In the genomic region with DNA sequence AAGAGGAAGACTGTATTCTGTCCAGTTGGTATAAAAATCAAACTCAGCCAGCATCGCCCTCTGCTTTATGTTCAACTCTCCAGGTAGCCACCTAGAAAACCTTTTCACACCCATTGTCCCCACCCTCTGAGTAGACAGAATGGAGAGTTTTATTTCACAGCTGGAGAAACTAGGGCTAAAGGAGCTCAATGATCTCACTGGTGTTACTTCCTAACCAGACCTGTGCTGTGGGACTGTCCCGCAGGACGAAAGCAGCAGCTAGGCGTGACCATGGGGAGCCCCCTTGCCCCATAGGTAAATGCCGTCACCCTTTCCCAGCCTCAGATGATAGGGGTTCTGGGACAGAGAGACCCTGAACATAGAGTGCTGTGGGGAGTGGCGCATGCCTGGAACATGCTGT, we compare ENCODE assay signal across 24 cellular contexts.
DNase-seq lines count a peak whose midpoint lies in the region; ATAC-seq and TF ChIP-seq lines count a peak whose summit lies in the region.
"Had no signal": no experiment of that assay in that cellular context is flagged by ENCODE, and none has a peak within 500 bp of the region (broad histone marks: within the 10 kb centered on the region; RNA-seq: fewer than 3 reads in every experiment).

No MANE protein-coding gene starts in this region.

- H3K9me3 Mint-ChIP-seq in activated T-helper 17 cell treated with anti-CD3 and anti-CD28 coated beads, Interleukin-2, amount 50 U/mL, for 72 hours: no peaks in the 10 kb centered on the region
- H3K9me3 Mint-ChIP-seq: activated T-helper 1 cell treated with anti-CD3 and anti-CD28 coated beads, Interleukin-12 subunit alpha, Interleukin-12 subunit beta, Interleukin-2, Interleukin-4 antibody, amounts not matched to agents 30 ng/mL and 10 ng/mL and 1 ng/mL, durations not matched to agents 14 hours and 24 hours and 36 hours; effector memory CD8-positive, alpha-beta T cell had no signal

- H3K36me3 Mint-ChIP-seq in T-helper 17 cell (ENCODE audit: low read depth): no peaks in the 10 kb centered on the region
- H3K36me3 Mint-ChIP-seq in activated T-helper 17 cell treated with anti-CD3 and anti-CD28 coated beads, Interleukin-2, amount 50 U/mL, for 72 hours (ENCODE audit: low read depth): no peaks in the 10 kb centered on the region

- H3K27ac Mint-ChIP-seq in T-helper 17 cell: peak overlapping the region; percentile 9
- no peak overlapping the region for H3K27ac Mint-ChIP-seq in activated T-helper 17 cell treated with anti-CD3 and anti-CD28 coated beads, Interleukin-2, amount 50 U/mL, for 72 hours
- H3K27ac Mint-ChIP-seq: activated CD8-positive, alpha-beta T cell treated with anti-CD3 and anti-CD28 coated beads, Interleukin-2, amount 10 ng/mL, durations not matched to agents 7 days and 5 days; activated T-helper 1 cell treated with anti-CD3 and anti-CD28 coated beads, Interleukin-12 subunit alpha, Interleukin-12 subunit beta, Interleukin-2, Interleukin-4 antibody, amounts not matched to agents 30 ng/mL and 10 ng/mL and 1 ng/mL, durations not matched to agents 14 hours and 24 hours and 36 hours had no signal

- ATAC-seq in GM19452 (IDR thresholded peaks at IDR 0.05; ENCODE audit: unreplicated experiment) (peak; percentile 40), HG02870 (IDR thresholded peaks at IDR 0.05; ENCODE audit: unreplicated experiment) (peak; percentile 54), T-helper 17 cell (no peak)
- ATAC-seq in activated T-helper 17 cell treated with anti-CD3 and anti-CD28 coated beads, Interleukin-2, amount 50 U/mL, for 72 hours (replicated peaks): no peak
- ATAC-seq: activated CD8-positive, alpha-beta T cell treated with anti-CD3 and anti-CD28 coated beads, Interleukin-2, amount 10 ng/mL, durations not matched to agents 7 days and 5 days; effector memory CD8-positive, alpha-beta T cell; left colon had no signal

- no peaks in the 10 kb centered on the region for H3K9me3 ChIP-seq in T-helper 17 cell (ENCODE audit: control insufficient read depth, low read length, poor library complexity, severe bottlenecking)
- H3K9me3 ChIP-seq: adrenal gland, ovary, Peyer's patch, SK-N-SH, thyroid gland had no signal

- H3K4me3 Mint-ChIP-seq in T-helper 17 cell: no peak overlapping the region
- no peak overlapping the region for H3K4me3 Mint-ChIP-seq in activated T-helper 17 cell treated with anti-CD3 and anti-CD28 coated beads, Interleukin-2, amount 50 U/mL, for 72 hours
- H3K4me3 Mint-ChIP-seq: activated CD8-positive, alpha-beta T cell treated with anti-CD3 and anti-CD28 coated beads, Interleukin-2, amount 10 ng/mL, durations not matched to agents 7 days and 5 days; activated T-helper 1 cell treated with anti-CD3 and anti-CD28 coated beads, Interleukin-12 subunit alpha, Interleukin-12 subunit beta, Interleukin-2, Interleukin-4 antibody, amounts not matched to agents 30 ng/mL and 10 ng/mL and 1 ng/mL, durations not matched to agents 14 hours and 24 hours and 36 hours; effector memory CD8-positive, alpha-beta T cell had no signal

- no peak for TF ChIP-seq CTCF in GM10266 (IDR thresholded peaks at IDR 0.05; ENCODE audit: control insufficient read depth, insufficient read depth, low read depth, missing control alignments)

- peaks cover 10% of the 10 kb centered on the region for H3K4me1 Mint-ChIP-seq in T-helper 17 cell
- H3K4me1 Mint-ChIP-seq in activated T-helper 17 cell treated with anti-CD3 and anti-CD28 coated beads, Interleukin-2, amount 50 U/mL, for 72 hours: peaks cover 10% of the 10 kb centered on the region

- no peaks in the 10 kb centered on the region for H3K27me3 Mint-ChIP-seq in T-helper 17 cell
- H3K27me3 Mint-ChIP-seq in activated T-helper 17 cell treated with anti-CD3 and anti-CD28 coated beads, Interleukin-2, amount 50 U/mL, for 72 hours: no peaks in the 10 kb centered on the region

- DNase-seq in GM10266 (ENCODE audit: extremely low spot score) (peak; percentile 52), T-helper 17 cell (no peak), NCI-H82 (lab: John Stamatoyannopoulos, UW) (no peak), DMS 273 (lab: John Stamatoyannopoulos, UW; ENCODE audit: unreplicated experiment) (no peak)
- no peak for DNase-seq in stimulated activated CD4-positive, alpha-beta T cell treated with anti-CD3 and anti-CD28 coated beads, Interleukin-4, amount 100 ng/mL, for 24 hours
- DNase-seq: ACHN; activated CD8-positive, alpha-beta T cell treated with anti-CD3 and anti-CD28 coated beads, Interleukin-2, amount 10 ng/mL, durations not matched to agents 7 days and 5 days; adrenal gland; central memory CD4-positive, alpha-beta T cell; effector memory CD8-positive, alpha-beta T cell; left colon; MM.1S; NCI-H2081; NCI-H69; ovary; Peyer's patch; SK-N-SH; stimulated activated CD4-positive, alpha-beta T cell treated with anti-CD3 and anti-CD28 coated beads, Interleukin-2, amount 100 ng/mL, for 48 hours; stimulated activated CD8-positive, alpha-beta memory T cell treated with anti-CD3 and anti-CD28 coated beads, Interleukin-4, amount 100 ng/mL, for 48 hours; thyroid gland had no signal

Comparison
In these comparisons a context has a peak if more than half of its experiments do, and no peak if none do; other contexts are left out.
1. ATAC-seq: peak in GM19452 (single experiment) and HG02870 (single experiment); none in T-helper 17 cell (single experiment) and activated T-helper 17 cell treated with anti-CD3 and anti-CD28 coated beads, Interleukin-2, amount 50 U/mL, for 72 hours (single experiment).